Comparison of ENCODE assay signal across 8 cellular contexts in genomic region chr2:67476808-67477790, GRCh38.
DNase-seq lines count a peak whose midpoint lies in the region; ATAC-seq and TF ChIP-seq lines count a peak whose summit lies in the region.

No MANE protein-coding gene starts in this region.

- no peaks in the 10 kb centered on the region for H3K4me1 Mint-ChIP-seq in glutamatergic neuron (ENCODE audit: low read depth, unreplicated experiment)

- H3K27ac ChIP-seq in lower lobe of right lung = no peak overlapping the region

- no peaks in the 10 kb centered on the region for H3K27me3 Mint-ChIP-seq in glutamatergic neuron (ENCODE audit: unreplicated experiment)

- intact Hi-C loops in lower lobe of right lung (cut with DNase I) = no loop called here

- H3K4me1 ChIP-seq in lower lobe of right lung = peaks cover 3% of the 10 kb centered on the region

- no peak overlapping the region for H3K27ac Mint-ChIP-seq in glutamatergic neuron (ENCODE audit: unreplicated experiment)

- H3K36me3 ChIP-seq in lower lobe of right lung (no peaks in the 10 kb centered on the region), MG63 (no peaks in the 10 kb centered on the region)

- H3K36me3 Mint-ChIP-seq in glutamatergic neuron (ENCODE audit: unreplicated experiment) = no peaks in the 10 kb centered on the region

- TF ChIP-seq CTCF in lower lobe of right lung (IDR thresholded peaks at IDR 0.05) = peak; percentile 32
- TF ChIP-seq CTCF in glutamatergic neuron (IDR thresholded peaks at IDR 0.05; ENCODE audit: partially characterized antibody, unreplicated experiment) = no peak

- DNase-seq in NCI-H2171 treated with DMSO at 0.1 percent for 48 hours (lab: John Stamatoyannopoulos, UW) (peak; percentile 69), NCI-H2171 (lab: John Stamatoyannopoulos, UW) (no peak), NCI-H226 (peak; percentile 15), cerebellum (ENCODE audit: low spot score) (peak; percentile 15), lower lobe of right lung (no peak), glutamatergic neuron (no peak), MG63 (no peak)
- DNase-seq in stimulated activated CD4-positive, alpha-beta T cell treated with anti-CD3 and anti-CD28 coated beads, Interleukin-12 subunit alpha, Interleukin-12 subunit beta, amount 100 ng/mL, for 4 hours = no peak

- H3K9me3 ChIP-seq in lower lobe of right lung = no peaks in the 10 kb centered on the region
- no peaks in the 10 kb centered on the region for H3K9me3 ChIP-seq in MG63

- peak; percentile 60 to 68 for ATAC-seq in lower lobe of right lung

- no peak overlapping the region for H3K4me3 Mint-ChIP-seq in glutamatergic neuron (ENCODE audit: unreplicated experiment)

- no peaks in the 10 kb centered on the region for H3K27me3 ChIP-seq in lower lobe of right lung (ENCODE audit: low read depth)
- H3K27me3 ChIP-seq in MG63 = no peaks in the 10 kb centered on the region

- no peak overlapping the region for H3K4me3 ChIP-seq in lower lobe of right lung
- H3K4me3 ChIP-seq in MG63 = no peak overlapping the region

- H3K9me3 Mint-ChIP-seq in glutamatergic neuron (ENCODE audit: unreplicated experiment) = no peaks in the 10 kb centered on the region

Comparison
In these comparisons a context has a peak if more than half of its experiments do, and no peak if none do; other contexts are left out.
1. DNase-seq: peak in NCI-H2171 treated with DMSO at 0.1 percent for 48 hours (single experiment), NCI-H226 (single experiment) and cerebellum (single experiment); none in NCI-H2171 (single experiment), lower lobe of right lung (single experiment), stimulated activated CD4-positive, alpha-beta T cell treated with anti-CD3 and anti-CD28 coated beads, Interleukin-12 subunit alpha, Interleukin-12 subunit beta, amount 100 ng/mL, for 4 hours (single experiment), glutamatergic neuron (single experiment) and MG63 (single experiment).